In genomic region chr2:132974477-132975050, GRCh38 we compare ENCODE assay signal across 17 cellular contexts.
DNase-seq lines count a peak whose midpoint lies in the region; ATAC-seq and TF ChIP-seq lines count a peak whose summit lies in the region.
"Had no signal": no experiment of that assay in that cellular context is flagged by ENCODE, and none has a peak within 500 bp of the region (broad histone marks: within the 10 kb centered on the region; RNA-seq: fewer than 3 reads in every experiment).

No MANE protein-coding gene starts in this region.

- DNase-seq in DMS 273 treated with DMSO at 0.1 percent for 48 hours (lab: John Stamatoyannopoulos, UW) (peak; percentile 65), HFFc6 (no peak), astrocyte of the hippocampus (ENCODE audit: low read depth, low spot score) (peak; percentile 16), renal cortical epithelial cell (ENCODE audit: low read depth) (peak; percentile 26)
- DNase-seq in activated CD4-positive, alpha-beta T cell treated with anti-CD3 and anti-CD28 coated beads, Interleukin-2, amount 50 U/mL, for 1 hour = no peak
- DNase-seq: AML-193; Calu3; CD4-positive, alpha-beta T cell; DMS79 treated with DMSO at 0.1 percent for 48 hours; H9; NCI-H146; NCI-H510A; RPMI8226; SJCRH30 had no signal

- no peaks in the 10 kb centered on the region; the same call in 1 of the 2 replicates for H3K27me3 Mint-ChIP-seq in HFFc6 (ENCODE audit: insufficient read depth)
- H3K27me3 Mint-ChIP-seq: CD4-positive, alpha-beta T cell had no signal

- no peak overlapping the region; the same call in 1 of the 2 replicates for H3K27ac Mint-ChIP-seq in HFFc6
- H3K27ac Mint-ChIP-seq: CD4-positive, alpha-beta T cell; H9 had no signal

- ATAC-seq in HG03039 (IDR thresholded peaks at IDR 0.05; ENCODE audit: unreplicated experiment) (no peak), GM19395 (IDR thresholded peaks at IDR 0.05; ENCODE audit: unreplicated experiment) (no peak)
- ATAC-seq: A549 had no signal

- TF ChIP-seq CTCF in HFFc6 (IDR thresholded peaks at IDR 0.05) = no peak

- H3K36me3 Mint-ChIP-seq in HFFc6 (ENCODE audit: low read depth) = no peaks in the 10 kb centered on the region

- H3K4me3 Mint-ChIP-seq in HFFc6 = peak overlapping the region; percentile 60; the same call in 1 of the 2 replicates
- H3K4me3 Mint-ChIP-seq: CD4-positive, alpha-beta T cell; H9 had no signal

- no peaks in the 10 kb centered on the region; the same call in 1 of the 2 replicates for H3K9me3 Mint-ChIP-seq in HFFc6

- H3K4me1 Mint-ChIP-seq in HFFc6 (ENCODE audit: low read depth) = peaks cover 40% of the 10 kb centered on the region; the same call in 1 of the 2 replicates

Comparison
In these comparisons a context has a peak if more than half of its experiments do, and no peak if none do; other contexts are left out.
1. DNase-seq: peak in DMS 273 treated with DMSO at 0.1 percent for 48 hours (single experiment), astrocyte of the hippocampus (single experiment) and renal cortical epithelial cell (single experiment); none in HFFc6 (single experiment) and activated CD4-positive, alpha-beta T cell treated with anti-CD3 and anti-CD28 coated beads, Interleukin-2, amount 50 U/mL, for 1 hour (single experiment).